Comparison of ENCODE assay signal across 11 cellular contexts in genomic region chr3:179438836-179439235, GRCh38. TPM values are rescaled to one million over a fixed set of nuclear protein-coding genes. Genes with fewer than 3 reads are reported as not detected.
DNase-seq lines count a peak whose midpoint lies in the region; ATAC-seq and TF ChIP-seq lines count a peak whose summit lies in the region.
"Had no signal": no experiment of that assay in that cellular context is flagged by ENCODE, and none has a peak within 500 bp of the region (broad histone marks: within the 10 kb centered on the region; RNA-seq: fewer than 3 reads in every experiment).

No MANE protein-coding gene starts in this region.

- 68 to 78% (median 76%) methylated on average over 5 of the region's 5 CpGs for WGBS in ovary, 3 donors

- peak overlapping the region; percentile 70 for H3K4me2 ChIP-seq in OCI-LY7 (ENCODE audit: low read length)

- POLR2A ChIA-PET in OCI-LY7 (lab: Charles Lee), result interaction anchor here (0.8 to 1.7 kb wide), 12 partner anchors 9 to 123 kb away, joined by 3 to 5 read pairs (median 4); partner anchors contain the start of gene ACTL6A

- TF ChIP-seq CTCF in OCI-LY7 (conservative IDR thresholded peaks at IDR 0.05; ENCODE audit: low read length) (no peak), ovary (IDR thresholded peaks at IDR 0.05) (no peak)

- peak; percentile 96 for ATAC-seq in GM19395 (IDR thresholded peaks at IDR 0.05; ENCODE audit: unreplicated experiment)
- ATAC-seq in HG02943 (IDR thresholded peaks at IDR 0.05; ENCODE audit: low read depth, unreplicated experiment), result peak; percentile 75
- ATAC-seq: activated CD8-positive, alpha-beta T cell treated with anti-CD3 and anti-CD28 coated beads, Interleukin-2, amount 10 ng/mL, durations not matched to agents 7 days and 5 days had no signal

- CTCF ChIA-PET in OCI-LY7 (lab: Charles Lee; ENCODE audit: unreplicated experiment), result no interaction called here

- no peaks in the 10 kb centered on the region for H3K27me3 ChIP-seq in ovary
- H3K27me3 ChIP-seq: BE2C had no signal

- intact Hi-C loops in OCI-LY7 (cut with micrococcal nuclease; ENCODE audit: unreplicated experiment) (loop anchor here (2.0 to 5.0 kb wide), 3 partner anchors 92 to 124 kb away; partner anchors contain the start of genes ACTL6A, MFN1 and ZNF639), ovary (cut with DNase I) (no loop called here)

- no peak for TF ChIP-seq EP300 in ovary (IDR thresholded peaks at IDR 0.05)

- no peaks in the 10 kb centered on the region for H4K20me1 ChIP-seq in OCI-LY7 (ENCODE audit: insufficient read depth, low read length)

- no peaks in the 10 kb centered on the region for H3K36me3 ChIP-seq in OCI-LY7 (ENCODE audit: insufficient read depth, low read length)
- H3K36me3 ChIP-seq in ovary, result no peaks in the 10 kb centered on the region
- H3K36me3 ChIP-seq: BE2C had no signal

- no peak for TF ChIP-seq POLR2A in ovary (IDR thresholded peaks at IDR 0.05)

- H3K4me1 ChIP-seq in OCI-LY7 (ENCODE audit: insufficient read depth, low read length, poor library complexity, severe bottlenecking) (peaks cover 27% of the 10 kb centered on the region), ovary (ENCODE audit: insufficient read depth) (no peaks in the 10 kb centered on the region)
- H3K4me1 ChIP-seq: BE2C had no signal

- DNase-seq in CD1c-positive myeloid dendritic cell (ENCODE audit: extremely low spot score), result peak; percentile 29
- DNase-seq in OCI-LY7 (ENCODE audit: low spot score), result peak; percentile 94
- no peak for DNase-seq in activated CD4-positive, CD25-positive, alpha-beta regulatory T cell treated with anti-CD3 and anti-CD28 coated beads, Interleukin-2, amount 50 U/mL, for 72 hours
- DNase-seq in NCI-H1092 treated with DMSO at 0.1 percent for 48 hours (lab: John Stamatoyannopoulos, UW), result no peak
- no peak for DNase-seq in ovary
- DNase-seq in ACHN, result no peak
- DNase-seq: activated CD8-positive, alpha-beta T cell treated with anti-CD3 and anti-CD28 coated beads, Interleukin-2, amount 10 ng/mL, durations not matched to agents 7 days and 5 days; BE2C; OCI-M1 had no signal

- H3K4me3 ChIP-seq in OCI-LY7 (ENCODE audit: low read depth, low read length, poor library complexity, severe bottlenecking) (peak overlapping the region; percentile 41), ovary (no peak overlapping the region)

- in situ Hi-C loops in ACHN (cut with HindIII; ENCODE audit: low pct_ligation_motif_present, low pct_unique_long_range_greater_than_20kb, low sequenced_read_pairs), result no loop called here

- no peaks in the 10 kb centered on the region for H3K79me2 ChIP-seq in OCI-LY7 (ENCODE audit: insufficient read depth, low read depth, low read length)

- H3K9me3 ChIP-seq in OCI-LY7 (ENCODE audit: low read length), result no peaks in the 10 kb centered on the region
- no peaks in the 10 kb centered on the region for H3K9me3 ChIP-seq in ovary
- H3K9me3 ChIP-seq: BE2C had no signal

- no peaks in the 10 kb centered on the region for H3K9me2 ChIP-seq in OCI-LY7 (ENCODE audit: insufficient read depth, low read length)

- H3K27ac ChIP-seq in OCI-LY7 (ENCODE audit: low read depth, low read length, poor library complexity, severe bottlenecking) (peak overlapping the region; percentile 72), ovary (no peak overlapping the region)

- no TSS peak for BruUV-seq in OCI-LY7 (replicated peaks; lab: Mats Ljungman, UMichigan)

- peak overlapping the region; percentile 95 for H2AFZ ChIP-seq in OCI-LY7 (ENCODE audit: low read length)

RNA-seq across cellular contexts. Expression of gene GNB4, which starts 12.4 kb away (rescaled TPM):
- 3.0 and 3.7 TPM in 2 replicates for total RNA-seq in OCI-LY7 (2014; rRNA removed; shearing (Covaris generic))
- total RNA-seq in OCI-LY7 (2022) (9.5 and 16.2 TPM in 2 replicates), ovary (10 to 100 TPM in 4 of 7 donors, 1 to 10 TPM in 3; 6.2 to 19.1 (median 11.6) TPM)
- 10 to 100 TPM in 1 of 2 donors, 1 to 10 TPM in 1; 4.5 to 17.3 TPM for polyA plus RNA-seq in ovary

Comparison
In these comparisons a context has a peak if more than half of its experiments do, and no peak if none do; other contexts are left out.
1. DNase-seq: peak in CD1c-positive myeloid dendritic cell (single experiment) and OCI-LY7 (single experiment); none in activated CD4-positive, CD25-positive, alpha-beta regulatory T cell treated with anti-CD3 and anti-CD28 coated beads, Interleukin-2, amount 50 U/mL, for 72 hours (single experiment), NCI-H1092 treated with DMSO at 0.1 percent for 48 hours (single experiment), ovary (0 of 5) and ACHN (single experiment).